ENCODE assay signal across 1 cellular context in genomic region chr1:186330758-186331157, GRCh38.
TF ChIP-seq lines count a peak whose summit lies in the region.

No MANE protein-coding gene starts in this region.

TF ChIP-seq in WTC11, 78 proteins besides CTCF, POLR2A, EP300 and RAD21:
- TF ChIP-seq HMGXB4 (CRISPR knock-in tag; IDR thresholded peaks at IDR 0.05), result no peak
- TF ChIP-seq SMAD4 (CRISPR knock-in tag; IDR thresholded peaks at IDR 0.05), result no peak
- no peak for TF ChIP-seq ZNF219 (CRISPR knock-in tag; IDR thresholded peaks at IDR 0.05; ENCODE audit: borderline replicate concordance)
- no peak for TF ChIP-seq STAT6 (CRISPR knock-in tag; conservative IDR thresholded peaks at IDR 0.05; ENCODE audit: low read depth)
- no peak for TF ChIP-seq ZNF121 (CRISPR knock-in tag; IDR thresholded peaks at IDR 0.05)
